In the genomic region with DNA sequence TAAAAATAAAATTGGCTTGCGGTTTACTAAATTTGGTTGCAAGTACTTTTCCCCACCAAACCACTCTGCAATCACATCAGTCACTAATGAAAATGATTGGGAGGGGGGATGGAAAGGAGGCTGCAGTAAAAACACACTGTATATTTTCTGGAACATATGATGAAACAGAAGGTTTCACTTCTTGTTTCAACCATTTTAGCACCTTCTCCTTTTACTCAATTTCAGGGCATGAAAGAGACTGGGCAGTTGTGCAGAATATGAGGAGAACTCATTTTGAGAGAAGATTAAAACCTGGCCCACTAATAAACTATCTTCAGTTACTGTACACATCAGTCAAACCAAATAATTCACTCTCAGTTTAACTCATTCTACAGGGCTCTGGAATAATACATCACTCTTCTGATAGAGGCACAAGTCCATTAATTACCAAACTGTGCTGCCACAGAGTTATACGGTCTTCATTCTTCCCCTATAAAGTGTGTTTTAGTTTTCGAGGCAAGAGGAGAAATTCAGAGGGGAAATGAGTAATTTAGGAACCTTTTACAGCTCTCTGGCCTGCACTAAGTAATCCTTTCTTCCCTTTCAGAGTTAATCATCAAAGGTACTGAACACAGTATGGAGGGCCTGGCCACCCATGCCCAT, we compare ENCODE assay signal across 8 cellular contexts. TPM values are rescaled to one million over a fixed set of nuclear protein-coding genes. Genes with fewer than 3 reads are reported as not detected.
DNase-seq lines count a peak whose midpoint lies in the region; ATAC-seq and TF ChIP-seq lines count a peak whose summit lies in the region.

No MANE protein-coding gene starts in this region.

- H3K36me3 ChIP-seq in Loucy (ENCODE audit: insufficient read depth, low read length) (no peaks in the 10 kb centered on the region), lower lobe of right lung (no peaks in the 10 kb centered on the region)

- DNase-seq in lower lobe of right lung (no peak), amniotic stem cell (lab: John Stamatoyannopoulos, UW) (no peak), SK-N-DZ (ENCODE audit: low spot score) (no peak), erythroblast (lab: John Stamatoyannopoulos, UW) (no peak), cerebellar cortex (ENCODE audit: low spot score) (no peak)

- peak overlapping the region; percentile 52 for H3K4me2 ChIP-seq in Loucy (ENCODE audit: low read depth, low read length, poor library complexity, severe bottlenecking)

- intact Hi-C loops in lower lobe of right lung (cut with DNase I) = no loop called here

- peaks cover 5% of the 10 kb centered on the region; the same call in 1 of the 2 replicates for H3F3A ChIP-seq in Loucy (ENCODE audit: low read depth)

- TF ChIP-seq CTCF in Loucy (conservative IDR thresholded peaks at IDR 0.05; ENCODE audit: low read length) = no peak
- TF ChIP-seq CTCF in lower lobe of right lung (IDR thresholded peaks at IDR 0.05) = no peak

- H4K20me1 ChIP-seq in Loucy (ENCODE audit: insufficient read depth, low read length, poor library complexity, severe bottlenecking) = no peaks in the 10 kb centered on the region

- H3K9ac ChIP-seq in Loucy (ENCODE audit: low read depth, low read length, poor library complexity, severe bottlenecking) = no peak overlapping the region

- H3K27me3 ChIP-seq in Loucy (ENCODE audit: insufficient read depth, low read length, poor library complexity, severe bottlenecking) (no peaks in the 10 kb centered on the region), lower lobe of right lung (ENCODE audit: low read depth) (no peaks in the 10 kb centered on the region)

- H2AFZ ChIP-seq in Loucy (ENCODE audit: low read length) = no peak overlapping the region

- no peak for TF ChIP-seq POLR2A in erythroblast (IDR thresholded peaks at IDR 0.05; ENCODE audit: low read length)

- peak; percentile 82 for ATAC-seq in GM18511 (IDR thresholded peaks at IDR 0.05; ENCODE audit: unreplicated experiment)
- peak; percentile 89 for ATAC-seq in GM21723 (IDR thresholded peaks at IDR 0.05; ENCODE audit: unreplicated experiment)
- peak; percentile 48 to 64 for ATAC-seq in lower lobe of right lung

- peak overlapping the region; percentile 10 for H3K4me3 ChIP-seq in Loucy (ENCODE audit: low read length, poor library complexity, severe bottlenecking)
- no peak overlapping the region for H3K4me3 ChIP-seq in lower lobe of right lung

- peaks cover 16% of the 10 kb centered on the region; the same call in 1 of the 2 replicates for H3K79me2 ChIP-seq in Loucy (ENCODE audit: insufficient read depth, low read length)

- H3K9me2 ChIP-seq in Loucy (replicated peaks; ENCODE audit: low read depth, low read length) = no peaks in the 10 kb centered on the region

- H3K9me3 ChIP-seq in Loucy (ENCODE audit: insufficient read depth, low read depth, low read length) (no peaks in the 10 kb centered on the region), lower lobe of right lung (no peaks in the 10 kb centered on the region)

- H3K4me1 ChIP-seq in Loucy (ENCODE audit: insufficient read depth, low read length, poor library complexity, severe bottlenecking) (peaks cover 39% of the 10 kb centered on the region), lower lobe of right lung (peaks cover 37% of the 10 kb centered on the region)

- no peak overlapping the region for H3K27ac ChIP-seq in lower lobe of right lung

RNA-seq across cellular contexts. Expression of gene JAZF1, which starts 25.5 kb away (rescaled TPM):
- 19.4 TPM for total RNA-seq in lower lobe of right lung
- 5.9 and 6.2 TPM in 2 replicates for polyA plus RNA-seq in SK-N-DZ (2014; cell fraction: cytosol; rRNA removed)
- 4.3 and 5.5 TPM in 2 replicates for polyA plus RNA-seq in SK-N-DZ (2014; cell fraction: nucleus; rRNA removed)
